Comparison of ENCODE assay signal across 24 cellular contexts in genomic region chr3:24956613-24957012, GRCh38.
DNase-seq lines count a peak whose midpoint lies in the region; ATAC-seq, FAIRE-seq and TF ChIP-seq lines count a peak whose summit lies in the region.
"Had no signal": no experiment of that assay in that cellular context is flagged by ENCODE, and none has a peak within 500 bp of the region (broad histone marks: within the 10 kb centered on the region; RNA-seq: fewer than 3 reads in every experiment).

No MANE protein-coding gene starts in this region.

- H3K36me3 Mint-ChIP-seq in endothelial cell (ENCODE audit: low read depth, unreplicated experiment), result no peaks in the 10 kb centered on the region
- no peaks in the 10 kb centered on the region for H3K36me3 Mint-ChIP-seq in glutamatergic neuron (ENCODE audit: unreplicated experiment)
- H3K36me3 Mint-ChIP-seq: CD4-positive, CD25-positive, alpha-beta regulatory T cell; CD8-positive, alpha-beta T cell had no signal

- no peaks in the 10 kb centered on the region for H3K9me3 ChIP-seq in heart right ventricle
- H3K9me3 ChIP-seq in right atrium auricular region, result peaks cover 0 to 7% of the 10 kb centered on the region in 2 donors
- H3K9me3 ChIP-seq: BLaER1, Caco-2 had no signal

- H3K4me1 Mint-ChIP-seq in endothelial cell (ENCODE audit: unreplicated experiment) (peaks cover 52% of the 10 kb centered on the region), glutamatergic neuron (ENCODE audit: low read depth, unreplicated experiment) (no peaks in the 10 kb centered on the region)
- H3K4me1 Mint-ChIP-seq: B cell; CD4-positive, CD25-positive, alpha-beta regulatory T cell had no signal

- H3K27ac ChIP-seq in heart right ventricle, result no peak overlapping the region
- no peak overlapping the region for H3K27ac ChIP-seq in right atrium auricular region
- H3K27ac ChIP-seq: 22Rv1, BLaER1, C4-2B, GM23248 had no signal

- TF ChIP-seq CTCF in heart right ventricle (IDR thresholded peaks at IDR 0.05) (no peak), right atrium auricular region (IDR thresholded peaks at IDR 0.05) (no peak), endothelial cell (IDR thresholded peaks at IDR 0.05; ENCODE audit: unreplicated experiment) (no peak), glutamatergic neuron (IDR thresholded peaks at IDR 0.05; ENCODE audit: partially characterized antibody, unreplicated experiment) (no peak)

- H3K4me3 Mint-ChIP-seq in endothelial cell (ENCODE audit: unreplicated experiment), result no peak overlapping the region
- no peak overlapping the region for H3K4me3 Mint-ChIP-seq in glutamatergic neuron (ENCODE audit: unreplicated experiment)
- H3K4me3 Mint-ChIP-seq: B cell; CD4-positive, CD25-positive, alpha-beta regulatory T cell; CD8-positive, alpha-beta T cell had no signal

- peak overlapping the region; percentile 21 for H3K27ac Mint-ChIP-seq in endothelial cell (ENCODE audit: unreplicated experiment)
- H3K27ac Mint-ChIP-seq in glutamatergic neuron (ENCODE audit: unreplicated experiment), result no peak overlapping the region
- H3K27ac Mint-ChIP-seq: B cell; CD4-positive, CD25-positive, alpha-beta regulatory T cell; CD8-positive, alpha-beta T cell had no signal

- H3K4me3 ChIP-seq in heart right ventricle (no peak overlapping the region), right atrium auricular region (no peak overlapping the region)
- H3K4me3 ChIP-seq: BLaER1, GM12878, GM23248 had no signal

- H3K27me3 ChIP-seq in heart right ventricle (peaks cover 0 to 3% (median 0%) of the 10 kb centered on the region in 7 donors), right atrium auricular region (no peaks in the 10 kb centered on the region)
- H3K27me3 ChIP-seq: BLaER1 had no signal

- peaks cover 2% of the 10 kb centered on the region for H3K27me3 Mint-ChIP-seq in endothelial cell (ENCODE audit: unreplicated experiment)
- H3K27me3 Mint-ChIP-seq in glutamatergic neuron (ENCODE audit: unreplicated experiment), result no peaks in the 10 kb centered on the region
- H3K27me3 Mint-ChIP-seq: B cell; CD4-positive, CD25-positive, alpha-beta regulatory T cell had no signal

- FAIRE-seq in urothelium cell line (lab: Jason Lieb, UNC), result peak; percentile 32
- FAIRE-seq: A204.1, GM12878, GM19239, H1 had no signal

- H3K4me1 ChIP-seq in heart right ventricle (peaks cover 0 to 9% (median 4%) of the 10 kb centered on the region in 9 donors), right atrium auricular region (no peaks in the 10 kb centered on the region)
- H3K4me1 ChIP-seq: BLaER1, Caco-2 had no signal

- 67 to 69% methylated on average over 4 of the region's 4 CpGs for WGBS in heart right ventricle, 2 donors

- peak in 5 of 8 donors; percentile 35 to 63 (median 53) for ATAC-seq in heart right ventricle
- peak; percentile 51 for ATAC-seq in left lobe of liver
- ATAC-seq: CD8-positive, alpha-beta T cell; GM12878 had no signal

- intact Hi-C loops in heart right ventricle (cut with DNase I), result loop anchor here in 2 of 10 donors (10.0 kb wide), 2 partner anchors 138 to 628 kb away; no protein-coding TSS in a partner anchor

- H3K9me3 Mint-ChIP-seq in endothelial cell (ENCODE audit: unreplicated experiment) (no peaks in the 10 kb centered on the region), glutamatergic neuron (ENCODE audit: unreplicated experiment) (peaks cover 4% of the 10 kb centered on the region)
- H3K9me3 Mint-ChIP-seq: CD8-positive, alpha-beta T cell had no signal

- no peaks in the 10 kb centered on the region for H3K36me3 ChIP-seq in heart right ventricle
- no peaks in the 10 kb centered on the region for H3K36me3 ChIP-seq in right atrium auricular region
- H3K36me3 ChIP-seq: BLaER1 had no signal

- DNase-seq in heart right ventricle (no peak), right atrium auricular region (ENCODE audit: low spot score) (no peak), endothelial cell (ENCODE audit: low spot score) (peak; percentile 5), left lobe of liver (ENCODE audit: low spot score) (no peak), urothelium cell line (ENCODE audit: low spot score) (no peak), glutamatergic neuron (no peak), RPMI8226 (no peak)
- DNase-seq: Caco-2; CD4-positive, CD25-positive, alpha-beta regulatory T cell; CD8-positive, alpha-beta T cell; DMS79; EL; GDM1; GM23248; H7; HCEC 1CT had no signal
